ENCODE assay signal across 23 cellular contexts in the genomic region with DNA sequence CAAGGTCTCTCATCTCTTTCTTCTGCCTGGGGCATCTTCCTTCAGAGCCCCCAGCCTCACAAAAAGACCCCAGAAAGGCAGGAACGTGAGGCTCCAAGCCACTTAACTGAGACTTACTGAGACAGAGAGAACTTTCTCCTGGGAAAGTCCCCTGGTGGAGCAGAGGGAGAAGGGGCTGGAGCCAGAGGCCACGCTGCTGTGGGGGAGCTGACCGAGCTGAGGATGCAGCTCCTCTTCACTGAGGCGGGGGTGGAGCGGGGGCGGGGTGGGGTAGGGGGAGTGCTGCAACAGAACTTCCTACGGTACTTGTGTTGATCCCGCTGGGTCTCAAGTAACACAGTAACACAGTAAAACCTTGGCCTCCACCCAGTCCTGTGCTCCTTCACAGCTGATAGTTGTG.
"Had no signal": no experiment of that assay in that cellular context is flagged by ENCODE, and none has a peak within 500 bp of the region (broad histone marks: within the 10 kb centered on the region; RNA-seq: fewer than 3 reads in every experiment).

No MANE protein-coding gene starts in this region.

- DNase-seq: activated CD4-positive, alpha-beta memory T cell treated with anti-CD3 and anti-CD28 coated beads, Interleukin-2, amount 10 ng/mL, durations not matched to agents 7 days and 5 days; activated CD4-positive, alpha-beta T cell treated with anti-CD3 and anti-CD28 coated beads for 36 hours; activated CD4-positive, alpha-beta T cell treated with anti-CD3 and anti-CD28 coated beads, Interleukin-2, amount 50 U/mL, for 1 hour; activated CD4-positive, CD25-positive, alpha-beta regulatory T cell; activated effector memory CD4-positive, alpha-beta T cell treated with anti-CD3 and anti-CD28 coated beads, Interleukin-2, amount 50 U/mL, for 16 hours; activated naive CD4-positive, alpha-beta T cell treated with Interleukin-2 at 50 U/mL for 16 hours; activated naive CD8-positive, alpha-beta T cell treated with anti-CD3 and anti-CD28 coated beads, Interleukin-2, amount 50 U/mL, for 24 hours; activated T-cell treated with anti-CD3 and anti-CD28 coated beads, Interleukin-2, amount 50 U/mL, for 4 hours; amniotic stem cell; KG1; NCI-H1048; NCI-H1417; NCI-H1930; NCI-H2107; NCI-H510A treated with DMSO at 0.1 percent for 48 hours; PC-9; SIG-M5; T-cell; T-helper 2 cell; T1000 had no signal

- H3K4me3 ChIP-seq: ascending aorta, PC-9 had no signal

- H3K4me1 ChIP-seq: ascending aorta had no signal

- H3K36me3 ChIP-seq: ascending aorta had no signal

- H3K27me3 ChIP-seq: ascending aorta had no signal

- FAIRE-seq: TTC549 had no signal

- ATAC-seq: activated CD4-positive, alpha-beta T cell treated with anti-CD3 and anti-CD28 coated beads for 36 hours; activated naive CD4-positive, alpha-beta T cell treated with anti-CD3 and anti-CD28 coated beads, Interleukin-2, amount 50 U/mL, for 72 hours; activated naive CD8-positive, alpha-beta T cell treated with anti-CD3 and anti-CD28 coated beads, Interleukin-2, amount 50 U/mL, for 24 hours; activated T-cell treated with anti-CD3 and anti-CD28 coated beads, Interleukin-2, amount 50 U/mL, for 4 hours; T-cell had no signal

- H3K27ac ChIP-seq: ascending aorta, PC-9 had no signal

- H3K9me3 ChIP-seq: ascending aorta had no signal
